In the genomic region with DNA sequence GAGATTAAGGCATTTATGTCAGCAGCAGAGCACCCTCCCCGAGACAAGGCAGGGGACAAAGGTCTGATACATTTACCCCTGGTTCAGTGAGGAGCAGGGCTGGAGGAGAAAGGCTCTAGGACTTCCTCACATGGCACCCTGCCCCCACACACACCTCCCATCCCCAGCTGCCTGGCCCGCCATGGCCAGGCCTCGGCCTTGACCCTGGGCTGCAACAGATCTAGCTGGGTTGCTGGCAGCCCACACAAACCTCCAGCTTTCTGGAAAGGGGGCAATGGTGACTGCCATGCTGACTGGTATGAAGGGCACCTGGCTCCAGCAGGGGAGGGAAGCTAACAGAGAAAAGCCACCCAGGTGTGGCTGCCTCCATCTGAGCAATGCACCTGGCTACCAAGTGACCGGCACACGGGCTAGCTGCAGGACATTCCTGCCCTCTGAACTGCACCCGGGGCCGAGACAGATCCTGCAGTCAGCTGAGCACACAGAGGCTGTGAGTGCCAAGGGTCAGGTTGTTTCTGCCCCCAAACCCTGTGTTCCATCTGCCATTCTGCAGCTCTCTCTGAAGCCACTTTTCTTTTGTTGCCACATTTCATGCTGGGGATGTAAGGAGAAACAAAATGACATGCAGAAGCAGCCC, we compare ENCODE assay signal across 24 cellular contexts.
"Had no signal": no experiment of that assay in that cellular context is flagged by ENCODE, and none has a peak within 500 bp of the region (broad histone marks: within the 10 kb centered on the region; RNA-seq: fewer than 3 reads in every experiment).

No MANE protein-coding gene starts in this region.

- H3K27me3 ChIP-seq: brain microvascular endothelial cell, left lung, pancreas, sigmoid colon had no signal

- H3K36me3 ChIP-seq: brain microvascular endothelial cell, neutrophil, pancreas, sigmoid colon had no signal

- DNase-seq: activated CD4-positive, alpha-beta T cell treated with anti-CD3 and anti-CD28 coated beads, Interleukin-2, amount 10 ng/mL, durations not matched to agents 7 days and 5 days; activated CD8-positive, alpha-beta memory T cell treated with anti-CD3 and anti-CD28 coated beads, Interleukin-2, amount 10 ng/mL, durations not matched to agents 7 days and 5 days; activated CD8-positive, alpha-beta T cell treated with anti-CD3 and anti-CD28 coated beads for 36 hours; activated effector memory CD4-positive, alpha-beta T cell treated with anti-CD3 and anti-CD28 coated beads, Interleukin-2, amount 50 U/mL, for 16 hours; activated naive CD4-positive, alpha-beta T cell treated with anti-CD3 and anti-CD28 coated beads, Interleukin-2, amount 10 ng/mL, durations not matched to agents 7 days and 5 days; activated T-cell treated with anti-CD3 and anti-CD28 coated beads for 4 hours; anterior cingulate cortex; brain microvascular endothelial cell; caudate nucleus; dermis blood vessel endothelial cell; effector CD8-positive, alpha-beta T cell; erythroblast; foreskin fibroblast; kidney; left lung; pancreas; sigmoid colon; stimulated activated CD4-positive, alpha-beta T cell treated with anti-CD3 and anti-CD28 coated beads, Interleukin-2, amount 100 ng/mL, for 48 hours; stimulated activated CD8-positive, alpha-beta memory T cell treated with anti-CD3 and anti-CD28 coated beads, Interleukin-4, amount 100 ng/mL, for 48 hours; stimulated activated naive B cell treated with anti-CD40 and anti-IgM and Interleukin-4, amounts not matched to agents 10 μg/mL and 1 μg/mL and 100 μg/mL, for 72 hours; T-cell had no signal

- FAIRE-seq: kidney, pancreas had no signal

- H3K4me1 ChIP-seq: pancreas had no signal

- H3K4me3 ChIP-seq: left lung, pancreas, sigmoid colon had no signal

- H3K27ac ChIP-seq: brain microvascular endothelial cell, left lung, neutrophil, pancreas, VCaP had no signal

- H3K9me3 ChIP-seq: left lung, neutrophil, pancreas, sigmoid colon had no signal

- ATAC-seq: activated CD4-positive, CD25-positive, alpha-beta regulatory T cell treated with anti-CD3 and anti-CD28 coated beads, Interleukin-2, amount 50 U/mL, for 24 hours; activated CD8-positive, alpha-beta memory T cell treated with anti-CD3 and anti-CD28 coated beads, Interleukin-2, amount 10 ng/mL, durations not matched to agents 7 days and 5 days; activated CD8-positive, alpha-beta T cell treated with anti-CD3 and anti-CD28 coated beads for 36 hours; left lung; pancreas; stimulated activated naive B cell treated with anti-CD40 and anti-IgM and Interleukin-4, amounts not matched to agents 10 μg/mL and 1 μg/mL and 100 μg/mL, for 72 hours; T-cell had no signal
